In genomic region chr2:20448246-20449046, GRCh38 we compare ENCODE assay signal across 8 cellular contexts. TPM values are rescaled to one million over a fixed set of nuclear protein-coding genes. Genes with fewer than 3 reads are reported as not detected.
DNase-seq lines count a peak whose midpoint lies in the region; ATAC-seq, FAIRE-seq and TF ChIP-seq lines count a peak whose summit lies in the region.

No MANE protein-coding gene starts in this region.

- WGBS in esophagus squamous epithelium, 2 donors: 25 to 32% methylated on average over 12 to 18 of the region's 27 CpGs

- H2AFZ ChIP-seq in neural progenitor cell (replicated peaks): no peak overlapping the region

- H3K9ac ChIP-seq in neural progenitor cell: no peak overlapping the region

- TF ChIP-seq CTCF in RWPE2 (IDR thresholded peaks at IDR 0.05; ENCODE audit: poor library complexity, severe bottlenecking) (no peak), esophagus squamous epithelium (IDR thresholded peaks at IDR 0.05) (no peak), neural progenitor cell (IDR thresholded peaks at IDR 0.05) (no peak)

- H3K36me3 Mint-ChIP-seq in neural progenitor cell: peaks cover 4% of the 10 kb centered on the region

- H3K4me2 ChIP-seq in neural progenitor cell: peak overlapping the region; percentile 83

- peaks cover 25% of the 10 kb centered on the region for H3F3A ChIP-seq in neural progenitor cell (ENCODE audit: low read depth)

- no peaks in the 10 kb centered on the region for H3K79me2 ChIP-seq in neural progenitor cell (ENCODE audit: low read depth)

- H3K27me3 Mint-ChIP-seq in neural progenitor cell (ENCODE audit: insufficient read depth, low read depth): peaks cover 4% of the 10 kb centered on the region

- H3K4me3 Mint-ChIP-seq in neural progenitor cell: peak overlapping the region; percentile 96

- no peaks in the 10 kb centered on the region for H3K27me3 ChIP-seq in RWPE2 (ENCODE audit: insufficient read depth, poor library complexity, severe bottlenecking)
- peaks cover 0 to 5% (median 0%) of the 10 kb centered on the region in 4 donors for H3K27me3 ChIP-seq in esophagus squamous epithelium
- peaks cover 84% of the 10 kb centered on the region for H3K27me3 ChIP-seq in neural progenitor cell

- intact Hi-C loops in esophagus squamous epithelium (cut with DNase I): no loop called here

- H3K27ac Mint-ChIP-seq in neural progenitor cell: peak overlapping the region; percentile 38

- no peak for FAIRE-seq in RCC 7860 (lab: Jason Lieb, UNC)

- H3K36me3 ChIP-seq in RWPE2 (ENCODE audit: low read depth) (peaks cover 21% of the 10 kb centered on the region), esophagus squamous epithelium (peaks cover 0 to 21% (median 8%) of the 10 kb centered on the region in 3 donors), neural progenitor cell (no peaks in the 10 kb centered on the region)

- peak in 1 of 4 donors; percentile 60 for TF ChIP-seq POLR2A in esophagus squamous epithelium (IDR thresholded peaks at IDR 0.05)

- H4K20me1 ChIP-seq in neural progenitor cell (ENCODE audit: low read depth): peaks cover 31% of the 10 kb centered on the region

- H3K9me3 ChIP-seq in RWPE2 (ENCODE audit: severe bottlenecking): no peaks in the 10 kb centered on the region
- no peaks in the 10 kb centered on the region for H3K9me3 ChIP-seq in esophagus squamous epithelium
- H3K9me3 ChIP-seq in neural progenitor cell (ENCODE audit: low read depth): no peaks in the 10 kb centered on the region

- H3K4me3 ChIP-seq in RWPE2 (ENCODE audit: severe bottlenecking) (peak overlapping the region; percentile 70), esophagus squamous epithelium (peak overlapping the region; percentile 86 to 99 (median 92)), neural progenitor cell (peak overlapping the region; percentile 59)

- no peak for ATAC-seq in RWPE2 (ENCODE audit: low read depth)
- ATAC-seq in GM21529 (IDR thresholded peaks at IDR 0.05; ENCODE audit: unreplicated experiment): no peak
- no peak for ATAC-seq in GM18861 (IDR thresholded peaks at IDR 0.05; ENCODE audit: unreplicated experiment)
- no peak for ATAC-seq in HG03280 (IDR thresholded peaks at IDR 0.05; ENCODE audit: unreplicated experiment)

- peaks cover 24% of the 10 kb centered on the region for H3K4me1 ChIP-seq in RWPE2 (ENCODE audit: insufficient read depth, poor library complexity, severe bottlenecking)
- peaks cover 23 to 80% (median 29%) of the 10 kb centered on the region in 3 donors for H3K4me1 ChIP-seq in esophagus squamous epithelium
- H3K4me1 ChIP-seq in neural progenitor cell: peaks cover 39% of the 10 kb centered on the region

- peak overlapping the region; percentile 58 for H3K27ac ChIP-seq in RWPE2 (ENCODE audit: poor library complexity, severe bottlenecking)
- H3K27ac ChIP-seq in esophagus squamous epithelium: peak overlapping the region; percentile 97 to 100 (median 98)
- H3K27ac ChIP-seq in neural progenitor cell: no peak overlapping the region

- DNase-seq in ELF-1 (ENCODE audit: low read depth, low spot score): peak; percentile 49
- no peak for DNase-seq in RWPE2 (ENCODE audit: low spot score)
- DNase-seq in esophagus squamous epithelium (lab: John Stamatoyannopoulos, UW): no peak
- peak; percentile 29 for DNase-seq in neural progenitor cell (ENCODE audit: low spot score)
- DNase-seq in RCC 7860 (ENCODE audit: low spot score): no peak

- peaks cover 2% of the 10 kb centered on the region for H3K9me3 Mint-ChIP-seq in neural progenitor cell

- peaks cover 50% of the 10 kb centered on the region for H3K4me1 Mint-ChIP-seq in neural progenitor cell

RNA-seq across cellular contexts. Expression of gene RHOB, which starts 1.6 kb away (rescaled TPM):
- total RNA-seq in esophagus squamous epithelium (100 to 1,000 TPM in 3 of 4 donors, 10 to 100 TPM in 1; 61.7 to 245 (median 144) TPM), neural progenitor cell (ENCODE audit: low replicate concordance) (16.1 and 28.7 TPM in 2 replicates)

Comparison
In these comparisons a context has a peak if more than half of its experiments do, and no peak if none do; other contexts are left out.
1. DNase-seq: peak in ELF-1 (single experiment) and neural progenitor cell (single experiment); none in RWPE2 (single experiment), esophagus squamous epithelium (single experiment) and RCC 7860 (single experiment).
2. Peak in every context shown above with its lines, with median percentiles within 50 percentile points of each other: H3K4me3 ChIP-seq.